ENCODE assay signal across 1 cellular context in genomic region chr16:13436641-13437423, GRCh38.
TF ChIP-seq lines count a peak whose summit lies in the region.

No MANE protein-coding gene starts in this region.

TF ChIP-seq in HepG2, 621 proteins besides CTCF, POLR2A, EP300 and RAD21 (continued from another document and continues in another):
- TF ChIP-seq HNF1A (IDR thresholded peaks at IDR 0.05; ENCODE audit: low read depth) (peak; percentile 75), HNF1A (CRISPR knock-in tag; IDR thresholded peaks at IDR 0.05; ENCODE audit: borderline replicate concordance) (no peak), AGO2 (optimal IDR thresholded peaks at IDR 0.05; ENCODE audit: low read depth, low read length) (no peak), HOXA3 (CRISPR knock-in tag; IDR thresholded peaks at IDR 0.05) (peak; percentile 29; the same call in 1 of the 2 replicates), ZNF790 (CRISPR knock-in tag; IDR thresholded peaks at IDR 0.05; ENCODE audit: borderline replicate concordance) (no peak), ZNF816 (CRISPR knock-in tag; IDR thresholded peaks at IDR 0.05; ENCODE audit: borderline replicate concordance) (no peak), SP5 (CRISPR knock-in tag; IDR thresholded peaks at IDR 0.05; ENCODE audit: borderline replicate concordance, low read depth) (no peak), AHDC1 (CRISPR knock-in tag; IDR thresholded peaks at IDR 0.05; ENCODE audit: borderline replicate concordance) (peak; percentile 8; the same call in 1 of the 2 replicates), NONO (IDR thresholded peaks at IDR 0.05) (no peak), NONO (CRISPR knock-in tag; conservative IDR thresholded peaks at IDR 0.05) (no peak), ARID4A (CRISPR knock-in tag; IDR thresholded peaks at IDR 0.05; ENCODE audit: borderline replicate concordance) (no peak), FOXA3 (CRISPR knock-in tag; IDR thresholded peaks at IDR 0.05) (peak; percentile 43), GABPB1 (CRISPR knock-in tag; IDR thresholded peaks at IDR 0.05) (peak; percentile 25; the same call in 1 of the 2 replicates), CCAR2 (optimal IDR thresholded peaks at IDR 0.05; ENCODE audit: low read depth, low read length) (no peak), ATF1 (CRISPR knock-in tag; IDR thresholded peaks at IDR 0.05) (peak; percentile 37; the same call in 1 of the 2 replicates), KAT8 (CRISPR knock-in tag; IDR thresholded peaks at IDR 0.05) (no peak), ZNF281 (CRISPR knock-in tag; IDR thresholded peaks at IDR 0.05; ENCODE audit: borderline replicate concordance) (peak; percentile 38; the same call in 1 of the 2 replicates), ZBTB3 (CRISPR knock-in tag; IDR thresholded peaks at IDR 0.05; ENCODE audit: borderline replicate concordance, low read depth) (no peak), ZNF256 (CRISPR knock-in tag; conservative IDR thresholded peaks at IDR 0.05) (no peak), ZNF644 (CRISPR knock-in tag; IDR thresholded peaks at IDR 0.05; ENCODE audit: low read depth) (0 out of 2 replicates have a peak, but pooled peaks have one; percentile 50), DNMT1 (CRISPR knock-in tag; IDR thresholded peaks at IDR 0.05) (no peak), CREB1 (IDR thresholded peaks at IDR 0.05) (peak; percentile 20; the same call in 1 of the 2 replicates), CREB1 (CRISPR knock-in tag; IDR thresholded peaks at IDR 0.05) (peak; percentile 36; the same call in 1 of the 2 replicates), ZNF567 (CRISPR knock-in tag; IDR thresholded peaks at IDR 0.05; ENCODE audit: borderline replicate concordance) (no peak), ZNF430 (CRISPR knock-in tag; IDR thresholded peaks at IDR 0.05) (0 out of 2 replicates have a peak, but pooled peaks have one; percentile 60), ZNF850 (CRISPR knock-in tag; conservative IDR thresholded peaks at IDR 0.05) (no peak), SP140L (CRISPR knock-in tag; IDR thresholded peaks at IDR 0.05; ENCODE audit: borderline replicate concordance) (no peak), KDM5B (CRISPR knock-in tag; IDR thresholded peaks at IDR 0.05; ENCODE audit: borderline replicate concordance) (no peak), ZBTB40 (IDR thresholded peaks at IDR 0.05) (no peak), ZBTB40 (CRISPR knock-in tag; IDR thresholded peaks at IDR 0.05) (no peak)
